ENCODE assay signal across 30 cellular contexts in genomic region chr13:33917135-33917534, GRCh38.
"Had no signal": no experiment of that assay in that cellular context is flagged by ENCODE, and none has a peak within 500 bp of the region (broad histone marks: within the 10 kb centered on the region; RNA-seq: fewer than 3 reads in every experiment).

No MANE protein-coding gene starts in this region.

- DNase-seq: activated B cell treated with CpG ODN at 0.5 μM for 24 hours; activated CD4-positive, alpha-beta T cell treated with anti-CD3 and anti-CD28 coated beads for 1 hour; activated CD4-positive, alpha-beta T cell treated with anti-CD3 and anti-CD28 coated beads, Interleukin-2, amount 10 ng/mL, durations not matched to agents 24 days and 14 days; activated CD4-positive, alpha-beta T cell treated with anti-CD3 and anti-CD28 coated beads, Interleukin-2, amount 50 U/mL, for 48 hours; activated CD8-positive, alpha-beta memory T cell treated with anti-CD3 and anti-CD28 coated beads, Interleukin-2, amount 10 ng/mL, durations not matched to agents 7 days and 5 days; activated gamma-delta T cell; activated naive CD4-positive, alpha-beta T cell treated with anti-CD3 and anti-CD28 coated beads for 36 hours; activated naive CD8-positive, alpha-beta T cell treated with anti-CD3 and anti-CD28 coated beads for 36 hours; activated T-cell treated with anti-CD3 and anti-CD28 coated beads, Interleukin-2, amount 50 U/mL, for 24 hours; cerebellar nuclear complex; MG63; MV-4-11; NCI-H1092 treated with DMSO at 0.1 percent for 48 hours; NCI-H1417 treated with DMSO at 0.1 percent for 48 hours; NCI-H1694; NCI-H2029; NCI-H2107; NCI-H345; NCI-H510A; NCI-H526 treated with DMSO at 0.1 percent for 48 hours; NK-92 treated with Interleukin-12 subunit alpha and Interleukin-12 subunit beta, amount 100 ng/mL, for 24 hours; OCI-M1; RPMI8226; SHP77; T-cell; T-helper 2 cell; T1000 had no signal

- H3K36me3 ChIP-seq: MG63, SJSA1 had no signal

- H3K27me3 ChIP-seq: MG63, SJSA1 had no signal

- H3K9ac ChIP-seq: KMS-11 had no signal

- H3K4me3 ChIP-seq: MG63, SJSA1 had no signal

- H3K9me3 ChIP-seq: MG63, SJSA1 had no signal

- H3K4me2 ChIP-seq: KMS-11 had no signal

- ATAC-seq: activated CD8-positive, alpha-beta memory T cell treated with anti-CD3 and anti-CD28 coated beads, Interleukin-2, amount 10 ng/mL, durations not matched to agents 7 days and 5 days; Panc1; T-cell had no signal

- H3K27ac ChIP-seq: KMS-11, SJSA1 had no signal
